8 cellular contexts compared by ENCODE assay signal in the genomic region with DNA sequence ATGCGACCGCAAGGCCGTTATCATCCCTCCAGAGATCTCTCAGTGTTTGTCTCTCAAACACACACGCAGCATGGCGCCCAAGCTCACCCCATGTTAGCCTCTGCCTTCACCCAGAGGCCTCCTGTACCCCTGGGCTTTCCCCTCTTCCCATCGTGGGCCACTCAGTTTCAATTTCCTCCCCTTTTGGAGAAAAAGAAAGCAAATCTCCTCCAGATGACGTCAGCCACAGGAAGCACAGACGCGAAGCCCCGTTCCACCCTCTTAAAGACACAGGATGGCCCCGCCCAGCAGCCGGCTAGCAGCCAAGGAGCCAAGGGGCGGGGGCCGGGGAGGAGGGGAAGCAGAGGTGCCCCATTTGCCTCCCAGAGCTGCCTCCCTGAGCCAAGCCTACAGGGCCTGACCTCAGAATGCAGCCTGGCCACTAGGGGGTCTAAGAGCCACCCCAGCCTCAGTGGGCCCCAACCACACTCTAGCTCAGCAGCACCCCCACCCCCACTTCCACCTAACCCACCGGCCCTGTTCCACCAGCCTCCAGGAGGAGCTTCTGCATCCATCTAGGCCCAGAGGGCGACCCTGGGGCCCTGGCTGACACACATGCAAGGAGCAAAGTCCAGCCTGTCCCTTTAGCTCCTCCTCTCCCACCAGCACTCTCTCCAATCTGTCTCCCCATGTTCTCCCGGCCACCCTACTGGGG. TPM values are rescaled to one million over a fixed set of nuclear protein-coding genes. Genes with fewer than 3 reads are reported as not detected.
DNase-seq lines count a peak whose midpoint lies in the region; ATAC-seq and TF ChIP-seq lines count a peak whose summit lies in the region.

No MANE protein-coding gene starts in this region.

- peak; percentile 78 for ATAC-seq in HG02610 (IDR thresholded peaks at IDR 0.05; ENCODE audit: unreplicated experiment)
- peak; percentile 89 to 91 (median 91) for ATAC-seq in T-cell (replicated peaks in 1 of 4)
- peak; percentile 93 for ATAC-seq in left ventricle myocardium superior

- peak overlapping the region; percentile 99 for H3K27ac Mint-ChIP-seq in T-cell
- peak overlapping the region; percentile 100 for H3K27ac Mint-ChIP-seq in progenitor cell of endocrine pancreas

- CTCF ChIA-PET in T-cell (lab: Charles Lee), result interaction anchor here (0.6 to 2.5 kb wide), 9 partner anchors 15 to 84 kb away, joined by 3 to 32 read pairs (median 4); a partner anchor contains a TSS

- POLR2A ChIA-PET in T-cell (lab: Charles Lee), result interaction anchor here (0.6 to 1.5 kb wide), 3 partner anchors 33 to 377 kb away, joined by 4 to 10 read pairs (median 8); a partner anchor contains a TSS

- H3K4me1 Mint-ChIP-seq in T-cell (peaks cover 56 to 74% (median 72%) of the 10 kb centered on the region in 3 donors), progenitor cell of endocrine pancreas (ENCODE audit: low read depth) (peaks cover 17% of the 10 kb centered on the region)

- peaks cover 21% of the 10 kb centered on the region for H3K36me3 Mint-ChIP-seq in T-cell
- H3K36me3 Mint-ChIP-seq in progenitor cell of endocrine pancreas (ENCODE audit: insufficient read depth), result peaks cover 5% of the 10 kb centered on the region

- H3K9me3 Mint-ChIP-seq in T-cell, result no peaks in the 10 kb centered on the region
- no peaks in the 10 kb centered on the region for H3K9me3 Mint-ChIP-seq in progenitor cell of endocrine pancreas (ENCODE audit: low read depth)

- H3K27me3 Mint-ChIP-seq in T-cell (no peaks in the 10 kb centered on the region), progenitor cell of endocrine pancreas (no peaks in the 10 kb centered on the region)

- peak; percentile 49 for DNase-seq in NCI-H1048 (lab: John Stamatoyannopoulos, UW)
- peak; percentile 84 to 98 (median 95) for DNase-seq in T-cell
- DNase-seq in amniotic epithelial cell (ENCODE audit: low read depth), result peak; percentile 90
- DNase-seq in left ventricle myocardium superior, result peak; percentile 94
- peak; percentile 83 for DNase-seq in progenitor cell of endocrine pancreas (ENCODE audit: low spot score, unreplicated experiment)
- peak; percentile 93 for DNase-seq in ureter (ENCODE audit: low spot score)

- intact Hi-C loops in left ventricle myocardium superior (cut with micrococcal nuclease), result no loop called here

- H3K4me3 Mint-ChIP-seq in T-cell (peak overlapping the region; percentile 83 to 95 (median 95)), progenitor cell of endocrine pancreas (ENCODE audit: low read depth) (peak overlapping the region; percentile 98)

- peak; percentile 73 for TF ChIP-seq CTCF in GM12872 (IDR thresholded peaks at IDR 0.05; ENCODE audit: insufficient read depth, low read depth, low read length)
- TF ChIP-seq CTCF in progenitor cell of endocrine pancreas (IDR thresholded peaks at IDR 0.05; ENCODE audit: unreplicated experiment), result peak; percentile 69

RNA-seq across cellular contexts. Expression of a gene that starts 26.5 kb away (rescaled TPM):
- total RNA-seq in T-cell (10 to 100 TPM in 3 of 5 donors, 1 to 10 TPM in 2; 7.8 to 14.9 (median 12.8) TPM), left ventricle myocardium superior (4.9 TPM), progenitor cell of endocrine pancreas (13.8 and 15.2 TPM in 2 replicates), ureter (9.6 TPM)

RNA-seq across cellular contexts. Expression of a gene that starts 30.9 kb away (rescaled TPM):
- total RNA-seq in T-cell, result 100 to 1,000 TPM; 156 to 258 (median 217) TPM
- total RNA-seq in left ventricle myocardium superior, result 39.1 TPM
- 157 and 162 TPM in 2 replicates for total RNA-seq in progenitor cell of endocrine pancreas
- 294 TPM for total RNA-seq in ureter

RNA-seq across cellular contexts. Expression of a gene that starts 33.0 kb away (rescaled TPM):
- total RNA-seq in T-cell (100 to 1,000 TPM; 216 to 245 (median 229) TPM), left ventricle myocardium superior (262 TPM), progenitor cell of endocrine pancreas (236 and 253 TPM in 2 replicates), ureter (237 TPM)

RNA-seq across cellular contexts. Expression of a gene that starts 33.2 kb away (rescaled TPM):
- total RNA-seq in T-cell, result 1 to 10 TPM; 5.0 to 7.9 (median 6.4) TPM
- total RNA-seq in left ventricle myocardium superior, result 13.3 TPM
- total RNA-seq in progenitor cell of endocrine pancreas, result 11.4 and 13.2 TPM in 2 replicates
- total RNA-seq in ureter, result 10.4 TPM

RNA-seq across cellular contexts. Expression of a gene that starts 43.2 kb away (rescaled TPM):
- total RNA-seq in T-cell, result 1 to 10 TPM; 2.5 to 6.9 (median 5.9) TPM
- 50.8 TPM for total RNA-seq in left ventricle myocardium superior
- 535 and 543 TPM in 2 replicates for total RNA-seq in progenitor cell of endocrine pancreas
- total RNA-seq in ureter, result 259 TPM

Comparison
In these comparisons a context has a peak if more than half of its experiments do, and no peak if none do; other contexts are left out.
1. Peak in every context shown above with its lines: DNase-seq and ATAC-seq.